Comparison of ENCODE assay signal across 9 cellular contexts in genomic region chr11:65431452-65432132, GRCh38. TPM values are rescaled to one million over a fixed set of nuclear protein-coding genes. Genes with fewer than 3 reads are reported as not detected.
DNase-seq lines count a peak whose midpoint lies in the region; ATAC-seq and TF ChIP-seq lines count a peak whose summit lies in the region.
"Had no signal": no experiment of that assay in that cellular context is flagged by ENCODE, and none has a peak within 500 bp of the region (broad histone marks: within the 10 kb centered on the region; RNA-seq: fewer than 3 reads in every experiment).

No MANE protein-coding gene starts in this region.

- peaks cover 100% of the 10 kb centered on the region for H3K36me3 Mint-ChIP-seq in MCF 10A (ENCODE audit: insufficient read depth, unreplicated experiment)

- no peak for ATAC-seq in GM21381 (IDR thresholded peaks at IDR 0.05; ENCODE audit: unreplicated experiment)

- TF ChIP-seq CTCF in MCF 10A (IDR thresholded peaks at IDR 0.05; ENCODE audit: unreplicated experiment) = no peak

- intact Hi-C loops in MCF 10A (cut with micrococcal nuclease) = loop anchor here (2.0 kb wide), 1 partner anchor 15 kb away; no protein-coding TSS in a partner anchor

- no peaks in the 10 kb centered on the region for H3K27me3 Mint-ChIP-seq in MCF 10A (ENCODE audit: insufficient read depth, unreplicated experiment)

- peak; percentile 73 for DNase-seq in CD1c-positive myeloid dendritic cell (ENCODE audit: extremely low spot score)
- peak; percentile 61 for DNase-seq in LHCN-M2 (ENCODE audit: low read depth)
- peak; percentile 29 for DNase-seq in MCF 10A (ENCODE audit: unreplicated experiment)
- DNase-seq in myocyte (ENCODE audit: low read depth) = peak; percentile 80
- DNase-seq in NK-92 treated with Interleukin-12 subunit alpha and Interleukin-12 subunit beta, amount 100 ng/mL, for 24 hours (lab: John Stamatoyannopoulos, UW) = no peak
- DNase-seq in NCI-H1694 treated with DMSO at 0.1 percent for 48 hours (lab: John Stamatoyannopoulos, UW) = no peak
- no peak for DNase-seq in NK-92 (lab: John Stamatoyannopoulos, UW; ENCODE audit: unreplicated experiment)
- DNase-seq: mesendoderm had no signal

- peak overlapping the region; percentile 90 for H3K27ac Mint-ChIP-seq in MCF 10A (ENCODE audit: low read depth, unreplicated experiment)

- BruUV-seq in MCF 10A (replicated peaks; lab: Mats Ljungman, UMichigan) = no TSS peak

- H3K9me3 Mint-ChIP-seq in MCF 10A (ENCODE audit: unreplicated experiment) = no peaks in the 10 kb centered on the region

- POLR2A ChIA-PET in MCF 10A (lab: Yijun Ruan, JAX) = interaction anchor here (0.8 to 1.5 kb wide), 7 partner anchors 10 to 74 kb away, joined by 3 to 78 read pairs (median 6); partner anchors contain the start of genes MALAT1 and NEAT1

- H3K4me3 Mint-ChIP-seq in MCF 10A (ENCODE audit: unreplicated experiment) = peak overlapping the region; percentile 98

- CTCF ChIA-PET in MCF 10A (lab: Yijun Ruan, JAX) = interaction anchor here (0.6 kb wide), 1 partner anchor 12 kb away, joined by 3 read pairs; no protein-coding TSS in a partner anchor

- H3K4me1 Mint-ChIP-seq in MCF 10A (ENCODE audit: insufficient read depth, unreplicated experiment) = peaks cover 66% of the 10 kb centered on the region

RNA-seq across cellular contexts. Expression of gene NEAT1, which starts 9.0 kb away (rescaled TPM):
- total RNA-seq in LHCN-M2 (2014; rRNA removed) = 29.4 and 37.8 TPM in 2 replicates
- polyA plus RNA-seq in LHCN-M2 (2012) = 88.5 TPM
- 1,026 and 1,292 TPM in 2 replicates for total RNA-seq in MCF 10A (2022)
- 109 and 172 TPM in 2 replicates for total RNA-seq in myocyte
- 542 TPM for polyA plus RNA-seq in myocyte (2012)

RNA-seq across cellular contexts. Expression of gene FRMD8, which starts 45.2 kb away (rescaled TPM):
- 40.7 and 58.7 TPM in 2 replicates for total RNA-seq in LHCN-M2 (2014; rRNA removed)
- polyA plus RNA-seq in LHCN-M2 (2012) = 19.7 TPM
- 18.9 and 21.7 TPM in 2 replicates for total RNA-seq in MCF 10A (2022)
- total RNA-seq in myocyte = 36.2 and 49.1 TPM in 2 replicates
- 18.2 TPM for polyA plus RNA-seq in myocyte (2012)

RNA-seq across cellular contexts. Expression of gene SLC25A45, which starts 49.1 kb away (rescaled TPM):
- total RNA-seq in LHCN-M2 (2014; rRNA removed) (1.4 and 2.3 TPM in 2 replicates), MCF 10A (2022) (3.9 and 4.9 TPM in 2 replicates), myocyte (2.9 and 4.6 TPM in 2 replicates)
- 1.5 TPM for polyA plus RNA-seq in LHCN-M2 (2012)
- polyA plus RNA-seq in myocyte (2012) = 5.7 TPM

Comparison
In these comparisons a context has a peak if more than half of its experiments do, and no peak if none do; other contexts are left out.
1. DNase-seq: peak in CD1c-positive myeloid dendritic cell (single experiment), LHCN-M2 (single experiment), MCF 10A (single experiment) and myocyte (single experiment); none in NK-92 treated with Interleukin-12 subunit alpha and Interleukin-12 subunit beta, amount 100 ng/mL, for 24 hours (single experiment), NCI-H1694 treated with DMSO at 0.1 percent for 48 hours (single experiment) and NK-92 (single experiment).